Comparison of ENCODE assay signal across 8 cellular contexts in the genomic region with DNA sequence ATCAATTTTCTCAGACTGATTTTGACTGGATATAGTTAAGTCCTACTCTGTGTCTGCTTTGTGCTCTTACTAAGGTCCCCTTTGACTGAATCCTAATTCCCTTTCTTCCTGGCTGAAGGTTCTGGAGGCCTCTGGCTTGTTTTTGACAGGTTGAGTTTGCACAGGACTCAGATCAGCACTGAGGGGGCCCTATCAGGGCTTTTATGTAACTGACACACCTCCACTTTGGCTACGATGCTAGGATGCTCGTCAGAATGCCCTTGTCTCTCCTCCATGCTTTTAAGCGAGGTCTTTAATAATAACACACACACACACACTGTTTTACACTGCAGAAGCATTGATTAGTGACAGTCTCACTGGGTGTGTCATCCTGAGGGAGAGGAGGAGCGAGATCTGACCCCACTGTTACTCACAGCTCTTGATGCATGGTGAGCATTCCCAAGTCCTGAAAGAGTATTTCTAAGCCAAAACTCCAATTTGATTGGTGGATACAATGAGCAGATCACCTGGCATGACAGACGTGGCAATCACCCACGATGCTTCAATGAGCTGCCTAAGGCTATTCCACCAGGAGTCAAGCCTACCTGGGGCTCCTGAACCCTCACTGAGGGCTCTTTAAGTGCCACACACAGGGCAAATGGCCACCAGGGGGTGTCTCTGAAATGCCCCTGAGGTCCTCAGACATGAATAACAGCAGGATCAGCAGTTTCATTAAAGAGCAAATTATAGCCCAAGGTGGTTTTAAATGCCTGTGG.
DNase-seq lines count a peak whose midpoint lies in the region; ATAC-seq and TF ChIP-seq lines count a peak whose summit lies in the region.

No MANE protein-coding gene starts in this region.

- peaks cover 14% of the 10 kb centered on the region for H3K4me1 Mint-ChIP-seq in activated T-cell treated with anti-CD3 and anti-CD28 coated beads, Interleukin-2, amount 50 U/mL, for 4 hours (ENCODE audit: low read depth)

- H3K4me3 Mint-ChIP-seq in activated T-cell treated with anti-CD3 and anti-CD28 coated beads, Interleukin-2, amount 50 U/mL, for 4 hours, result no peak overlapping the region

- H3K4me3 ChIP-seq in KMS-11 (IDR thresholded peaks at IDR 0.05; ENCODE audit: insufficient read depth, low read depth, low read length), result no peak overlapping the region

- H3K27me3 ChIP-seq in KMS-11 (ENCODE audit: insufficient read depth, low read depth), result no peaks in the 10 kb centered on the region

- peaks cover 7% of the 10 kb centered on the region for H3K27me3 Mint-ChIP-seq in activated T-cell treated with anti-CD3 and anti-CD28 coated beads, Interleukin-2, amount 50 U/mL, for 4 hours (ENCODE audit: low read depth)

- H3K9me3 Mint-ChIP-seq in activated T-cell treated with anti-CD3 and anti-CD28 coated beads, Interleukin-2, amount 50 U/mL, for 4 hours, result no peaks in the 10 kb centered on the region

- ATAC-seq in activated T-cell treated with anti-CD3 and anti-CD28 coated beads, Interleukin-2, amount 50 U/mL, for 4 hours, result no peak
- ATAC-seq in HG02981 (IDR thresholded peaks at IDR 0.05; ENCODE audit: unreplicated experiment) (no peak), GM21390 (IDR thresholded peaks at IDR 0.05; ENCODE audit: unreplicated experiment) (no peak), HG03342 (IDR thresholded peaks at IDR 0.05; ENCODE audit: unreplicated experiment) (no peak)

- peak; percentile 61 for TF ChIP-seq CTCF in KMS-11 (conservative IDR thresholded peaks at IDR 0.05; ENCODE audit: low read depth, low read length)

- no peak overlapping the region for H2AFZ ChIP-seq in KMS-11 (ENCODE audit: low read depth)

- H3K79me2 ChIP-seq in KMS-11 (ENCODE audit: insufficient read depth, low read depth), result no peaks in the 10 kb centered on the region

- no peak overlapping the region for H3K9ac ChIP-seq in KMS-11

- peaks cover 51% of the 10 kb centered on the region for H3K4me1 ChIP-seq in KMS-11 (ENCODE audit: low read depth, poor library complexity, severe bottlenecking)

- no peaks in the 10 kb centered on the region for H4K20me1 ChIP-seq in KMS-11 (ENCODE audit: insufficient read depth)

- peak overlapping the region; percentile 53 for H3K4me2 ChIP-seq in KMS-11

- peak; percentile 13 for DNase-seq in EL
- peak; percentile 9 for DNase-seq in activated T-cell treated with anti-CD3 and anti-CD28 coated beads, Interleukin-2, amount 50 U/mL, for 4 hours
- DNase-seq in lung microvascular endothelial cell (ENCODE audit: low read depth in 2 of 2), result peak; percentile 1 to 36
- no peak for DNase-seq in pons (ENCODE audit: low spot score)

- H3K36me3 Mint-ChIP-seq in activated T-cell treated with anti-CD3 and anti-CD28 coated beads, Interleukin-2, amount 50 U/mL, for 4 hours (ENCODE audit: insufficient read depth), result no peaks in the 10 kb centered on the region

- H3K27ac ChIP-seq in KMS-11, result no peak overlapping the region

- no peaks in the 10 kb centered on the region for H3K36me3 ChIP-seq in KMS-11 (ENCODE audit: insufficient read depth)
